ENCODE assay signal across 23 cellular contexts in the genomic region with DNA sequence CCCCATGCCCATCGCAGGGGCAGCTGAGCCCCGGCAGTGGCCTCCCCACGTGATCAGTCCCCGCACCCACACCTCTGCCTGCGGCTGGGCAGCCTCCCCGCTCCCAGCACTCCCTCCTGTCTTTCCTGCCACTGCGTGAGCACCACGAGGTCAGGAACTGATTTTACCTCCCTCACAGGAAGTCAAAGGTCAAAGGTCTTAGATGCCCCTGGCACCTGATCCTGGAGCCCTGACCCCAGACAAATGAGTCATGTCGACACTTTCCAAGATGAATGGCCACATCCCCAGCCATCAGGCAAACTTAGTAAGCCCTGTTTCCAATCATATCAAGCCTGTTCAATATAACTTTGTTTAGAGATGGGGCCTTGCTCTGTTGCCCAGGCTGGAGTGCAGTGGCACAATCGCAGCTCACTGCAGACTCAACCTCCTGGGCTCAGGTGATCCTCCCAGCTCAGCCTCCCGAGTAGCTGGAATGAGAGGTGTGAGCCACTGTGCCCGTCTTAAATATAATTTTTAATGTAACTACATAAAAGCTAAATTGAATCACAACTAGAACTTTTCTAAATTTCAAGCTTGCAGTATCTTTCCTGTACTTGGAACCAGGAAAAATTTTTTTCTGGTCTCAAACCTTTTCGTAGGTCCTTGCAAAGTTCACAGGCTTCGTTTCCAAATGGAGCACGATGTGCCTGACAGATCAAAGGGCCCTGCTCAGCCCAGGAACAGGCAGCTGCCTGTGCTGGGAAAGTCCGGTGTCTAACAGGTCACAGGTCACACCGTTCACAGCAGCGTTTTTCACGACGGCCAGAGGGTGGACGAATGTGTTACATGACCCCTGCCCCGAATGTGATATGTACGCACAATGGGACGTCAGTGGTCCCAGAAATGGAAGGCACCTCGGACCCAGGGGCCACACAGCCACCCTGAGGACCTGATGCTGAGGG. TPM values are rescaled to one million over a fixed set of nuclear protein-coding genes. Genes with fewer than 3 reads are reported as not detected.
DNase-seq lines count a peak whose midpoint lies in the region; ATAC-seq, FAIRE-seq and TF ChIP-seq lines count a peak whose summit lies in the region.
"Had no signal": no experiment of that assay in that cellular context is flagged by ENCODE, and none has a peak within 500 bp of the region (broad histone marks: within the 10 kb centered on the region; RNA-seq: fewer than 3 reads in every experiment).

No MANE protein-coding gene starts in this region.

- H3K14ac ChIP-seq in neuronal stem cell (ENCODE audit: low read length) = peak overlapping the region; percentile 47

- no peak for TF ChIP-seq EP300 in GM12878 (IDR thresholded peaks at IDR 0.05; ENCODE audit: borderline replicate concordance in 1 of 2, control insufficient read depth in 1 of 2, low read depth in 2 of 2, low read length in 2 of 2)

- H3K27me3 ChIP-seq in GM12878 (replicated peaks in 1 of 2; ENCODE audit: control insufficient read depth in 2 of 2, insufficient read depth in 2 of 2, low read length in 1 of 2) (peaks cover 0 to 4% of the 10 kb centered on the region in 2 experiments; a peak in 2 of 4 replicates), neuronal stem cell (ENCODE audit: control insufficient read depth in 3 of 3, insufficient read depth in 3 of 3, low read depth in 1 of 3, low read length in 3 of 3) (peaks cover 3 to 48% (median 25%) of the 10 kb centered on the region in 3 experiments)
- H3K27me3 ChIP-seq: ovary had no signal

- H4K91ac ChIP-seq in neuronal stem cell (ENCODE audit: low read depth, low read length, poor library complexity) = no peak overlapping the region

- no peak for TF ChIP-seq POLR2A in GM12878 (IDR thresholded peaks at IDR 0.05; ENCODE audit: low read depth, low read length)

- H3K36me3 ChIP-seq in HEK293 (ENCODE audit: control insufficient read depth in 2 of 2, insufficient read depth in 1 of 2, low read length in 2 of 2) (no peaks in the 10 kb centered on the region), GM12878 (ENCODE audit: control insufficient read depth in 2 of 2, insufficient read depth in 2 of 2, low read length in 1 of 2) (no peaks in the 10 kb centered on the region), neuronal stem cell (replicated peaks in 1 of 2; ENCODE audit: control insufficient read depth in 2 of 2, insufficient read depth in 2 of 2, low read length in 2 of 2) (no peaks in the 10 kb centered on the region)
- H3K36me3 ChIP-seq: adrenal gland, ovary, thoracic aorta had no signal

- TF ChIP-seq RAD21 in GM12878 (IDR thresholded peaks at IDR 0.05; ENCODE audit: insufficient read depth, low read depth, low read length) = no peak

- H2AFZ ChIP-seq in GM12878 (ENCODE audit: control insufficient read depth, low read depth, low read length) (no peak overlapping the region), neuronal stem cell (ENCODE audit: low read length) (no peak overlapping the region)

- WGBS in GM12878 (ENCODE audit: insufficient coverage, insufficient replicate concordance, low lambda C conversion rate, missing lambda C conversion rate) = 35% methylated on average over 25 of the region's 25 CpGs
- no CpG with 5 or more reads among the region's 25 CpGs for WGBS in neuronal stem cell (ENCODE audit: extremely low coverage in 2 of 2, insufficient read length in 2 of 2, insufficient replicate concordance in 1 of 2), 2 donors

- H3K79me1 ChIP-seq in neuronal stem cell (ENCODE audit: low read depth, low read length) = no peaks in the 10 kb centered on the region

- BruUV-seq in GM12878 (replicated peaks; lab: Mats Ljungman, UMichigan) = no TSS peak

- H3K4me1 ChIP-seq in HEK293 (ENCODE audit: control insufficient read depth, insufficient read depth, low read length) (no peaks in the 10 kb centered on the region), GM12878 (ENCODE audit: control insufficient read depth, insufficient read depth, low read length) (no peaks in the 10 kb centered on the region), neuronal stem cell (ENCODE audit: control insufficient read depth in 2 of 2, insufficient read depth in 1 of 2, low read depth in 1 of 2, low read length in 2 of 2) (peaks cover 9 to 25% of the 10 kb centered on the region in 2 donors)
- H3K4me1 ChIP-seq: adrenal gland had no signal

- no peak for FAIRE-seq in GM12878 (lab: Jason Lieb, UNC)
- FAIRE-seq: colon, GM19239, keratinocyte had no signal

- POLR2A ChIA-PET in HEK293 (lab: Yijun Ruan, JAX) (interaction anchor here (0.8 kb wide), 1 partner anchor 11 kb away, joined by 5 read pairs; no protein-coding TSS in a partner anchor), GM12878 (lab: Charles Lee) (no interaction called here)

- intact Hi-C loops in GM12878 (cut with micrococcal nuclease; ENCODE audit: unreplicated experiment) = no loop called here

- no peak overlapping the region for H3K9ac ChIP-seq in GM12878 (ENCODE audit: control insufficient read depth, insufficient read depth, low read length)
- H3K9ac ChIP-seq in neuronal stem cell (ENCODE audit: low read depth, low read length, poor library complexity) = no peak overlapping the region

- H2BK5ac ChIP-seq in neuronal stem cell (ENCODE audit: low read length) = no peak overlapping the region

- RAD21 ChIA-PET in GM12878 (lab: Charles Lee; ENCODE audit: unreplicated experiment) = interaction anchor here (0.8 kb wide), 1 partner anchor 193 kb away, joined by 3 read pairs; no protein-coding TSS in a partner anchor

- H3K4me3 ChIP-seq in HEK293 (ENCODE audit: low read depth, low read length) = no peak overlapping the region
- no peak overlapping the region for H3K4me3 ChIP-seq in GM12878
- no peak overlapping the region for H3K4me3 ChIP-seq in neuronal stem cell (ENCODE audit: low read length in 2 of 2)
- H3K4me3 ChIP-seq: adrenal gland, ovary, thoracic aorta had no signal

- SMC1A ChIA-PET in GM12878 (lab: Charles Lee; ENCODE audit: uncharacterized antibody, unreplicated experiment) = no interaction called here

- ATAC-seq in GM12878 (peak; percentile 64), esophagus mucosa (no peak), GM21619 (IDR thresholded peaks at IDR 0.05; ENCODE audit: unreplicated experiment) (no peak)
- ATAC-seq: right cardiac atrium; stimulated activated naive CD8-positive, alpha-beta T cell treated with anti-CD3 and anti-CD28 coated beads, Interleukin-15, Interleukin-2, amounts not matched to agents 100 U/mL and 50 U/mL, for 24 hours had no signal

- peak overlapping the region; percentile 28 for H2BK120ac ChIP-seq in neuronal stem cell (ENCODE audit: low read depth, low read length)

- DNase-seq in GM12878 (ENCODE audit: low read depth, low spot score) (no peak), kidney tubule cell (ENCODE audit: low spot score) (peak; percentile 44), neuronal stem cell (ENCODE audit: low spot score) (no peak), NCI-H1436 (lab: John Stamatoyannopoulos, UW) (no peak)
- DNase-seq: activated CD4-positive, alpha-beta memory T cell treated with anti-CD3 and anti-CD28 coated beads, Interleukin-2, amount 10 ng/mL, durations not matched to agents 7 days and 5 days; activated effector memory CD4-positive, alpha-beta T cell treated with Interleukin-2 at 50 U/mL for 16 hours; activated T-cell treated with anti-CD3 and anti-CD28 coated beads for 4 hours; adrenal gland; CD4-positive, CD25-positive, alpha-beta regulatory T cell; NCI-H2081; NCI-H345; NCI-H774; ovary; stimulated activated naive CD8-positive, alpha-beta T cell treated with anti-CD3 and anti-CD28 coated beads, Interleukin-15, Interleukin-2, amounts not matched to agents 100 U/mL and 50 U/mL, for 24 hours had no signal

- H2BK15ac ChIP-seq in neuronal stem cell (ENCODE audit: low read length) = no peak overlapping the region

- CTCF ChIA-PET in HEK293 (lab: Yijun Ruan, JAX) (interaction anchor here (1.1 to 2.5 kb wide), 4 partner anchors 9 to 389 kb away, joined by 3 to 11 read pairs (median 6); no protein-coding TSS in a partner anchor), GM12878 (lab: Yijun Ruan, JAX) (interaction anchor here (1.0 kb wide), 1 partner anchor 191 kb away, joined by 3 read pairs; no protein-coding TSS in a partner anchor)

- H4K20me1 ChIP-seq in GM12878 (ENCODE audit: control insufficient read depth, insufficient read depth) = no peaks in the 10 kb centered on the region

- TF ChIP-seq CTCF in HEK293 (tag by site-specific recombination; IDR thresholded peaks at IDR 0.05) (no peak), GM12878 (IDR thresholded peaks at IDR 0.05 in 2 of 3, conservative IDR thresholded peaks at IDR 0.05 in 1 of 3; ENCODE audit: control insufficient read depth in 2 of 3, extremely low read depth in 1 of 3, insufficient read depth in 1 of 3, low read depth in 3 of 3, low read length in 3 of 3) (no peak)

- H2BK12ac ChIP-seq in neuronal stem cell (ENCODE audit: low read length) = no peak overlapping the region

- no peaks in the 10 kb centered on the region for H3K79me2 ChIP-seq in GM12878 (ENCODE audit: control insufficient read depth, insufficient read depth, low read length)

- no peak overlapping the region for H4K8ac ChIP-seq in neuronal stem cell (ENCODE audit: low read depth, low read length)

- peak overlapping the region; percentile 20 for H3K18ac ChIP-seq in neuronal stem cell (ENCODE audit: low read length)

- in situ Hi-C loops in GM12878 (cut with MboI) = no loop called here

- no peak overlapping the region for H3K23ac ChIP-seq in neuronal stem cell (ENCODE audit: low read depth, low read length, poor library complexity)

- no peaks in the 10 kb centered on the region for H3K9me3 ChIP-seq in HEK293 (ENCODE audit: control insufficient read depth, insufficient read depth, low read depth, low read length)
- peaks cover 2% of the 10 kb centered on the region; the same call in 1 of the 3 replicates for H3K9me3 ChIP-seq in GM12878 (replicated peaks; ENCODE audit: control insufficient read depth, insufficient read depth, low read length)
- H3K9me3 ChIP-seq in neuronal stem cell (replicated peaks in 1 of 2; ENCODE audit: control insufficient read depth in 2 of 2, insufficient read depth in 1 of 2, low read depth in 1 of 2, low read length in 2 of 2) = peaks cover 3 to 12% of the 10 kb centered on the region in 2 donors
- H3K9me3 ChIP-seq: adrenal gland, ovary, thoracic aorta had no signal

- H3K4ac ChIP-seq in neuronal stem cell (ENCODE audit: low read length) = no peak overlapping the region

- no peak overlapping the region for H3K27ac ChIP-seq in HEK293 (ENCODE audit: extremely low read depth, low read depth, low read length)
- no peak overlapping the region for H3K27ac ChIP-seq in GM12878 (ENCODE audit: control insufficient read depth, insufficient read depth)
- H3K27ac ChIP-seq in neuronal stem cell (replicated peaks; ENCODE audit: low read length) = peak overlapping the region; percentile 6
- H3K27ac ChIP-seq: adrenal gland, ovary, thoracic aorta had no signal

- H3K4me2 ChIP-seq in GM12878 (ENCODE audit: control insufficient read depth, insufficient read depth) (no peak overlapping the region), neuronal stem cell (ENCODE audit: insufficient read depth, low read length, poor library complexity, severe bottlenecking) (no peak overlapping the region)

- peak overlapping the region; percentile 96 for H2AK5ac ChIP-seq in neuronal stem cell (ENCODE audit: low read depth, low read length)

RNA-seq across cellular contexts. Expression of gene LRCOL1, which starts 1.9 kb away (rescaled TPM):
- total RNA-seq in GM12878 (2013; cell fraction: nucleolus; rRNA removed) = not detected in 2 replicates
- total RNA-seq in GM12878 (2014; rRNA removed) (not detected in 2 replicates), GM12878 (2014; rRNA removed; fragmentation: Illumina TruSeq; extraction: Trizol) (not detected in 2 replicates), GM12878 (2021) (not detected in 2 replicates), esophagus mucosa (0.32 TPM)
- polyA plus RNA-seq in GM12878 (2011; ENCODE audit: low read depth) = not detected
- polyA plus RNA-seq in GM12878 (2011; rRNA removed) (not detected in 2 replicates), GM12878 (2014; fragmentation: Illumina TruSeq; extraction: Trizol) (not detected in 2 replicates), GM12878 (2014; fragmentation: Nextera tagmentation; extraction: Ambion mirVana) (not detected), GM12878 (2014; rRNA removed) (not detected in 2 replicates), GM12878 (2016; fragmentation: Nextera tagmentation; extraction: Ambion mirVana) (not detected)
- not detected in 2 replicates for polyA plus RNA-seq in GM12878 (2011; cell fraction: cytosol; rRNA removed)
- 0.27 TPM in 1 of 2 replicates, not detected in the other for polyA plus RNA-seq in GM12878 (2011; cell fraction: nucleus; rRNA removed)
- polyA plus RNA-seq in GM12878 (2012) = not detected in 2 replicates
- polyA minus RNA-seq in GM12878 (2011; rRNA and poly(A)+ RNA removed) = not detected in 2 replicates
- not detected in 2 replicates for polyA minus RNA-seq in GM12878 (2011; cell fraction: cytosol; rRNA and poly(A)+ RNA removed)
- polyA minus RNA-seq in GM12878 (2011; cell fraction: nucleus; rRNA and poly(A)+ RNA removed) = not detected in 2 replicates
- 0.46 TPM for polyA plus RNA-seq in neuronal stem cell (2013, experiment 1 of 2)
- polyA plus RNA-seq in neuronal stem cell (2013, experiment 2 of 2) = 0.55 TPM
- total RNA-seq: activated CD4-positive, alpha-beta memory T cell treated with anti-CD3 and anti-CD28 coated beads, Interleukin-2, amount 10 ng/mL, durations not matched to agents 7 days and 5 days; CD4-positive, CD25-positive, alpha-beta regulatory T cell; right cardiac atrium; thoracic aorta had no signal
- polyA plus RNA-seq: CD4-positive, CD25-positive, alpha-beta regulatory T cell; IgD-negative memory B cell; keratinocyte; right cardiac atrium had no signal

RNA-seq across cellular contexts. Expression of gene P2RX2, which starts 10.1 kb away (rescaled TPM):
- not detected in 2 replicates for total RNA-seq in GM12878 (2013; cell fraction: nucleolus; rRNA removed)
- total RNA-seq in GM12878 (2014; rRNA removed) (not detected in 2 replicates), GM12878 (2014; rRNA removed; fragmentation: Illumina TruSeq; extraction: Trizol) (not detected in 2 replicates), GM12878 (2021) (not detected in 2 replicates), esophagus mucosa (not detected)
- not detected for polyA plus RNA-seq in GM12878 (2011; ENCODE audit: low read depth)
- polyA plus RNA-seq in GM12878 (2011; rRNA removed) (not detected in 2 replicates), GM12878 (2014; fragmentation: Illumina TruSeq; extraction: Trizol) (not detected in 2 replicates), GM12878 (2014; fragmentation: Nextera tagmentation; extraction: Ambion mirVana) (not detected), GM12878 (2014; rRNA removed) (not detected in 2 replicates), GM12878 (2016; fragmentation: Nextera tagmentation; extraction: Ambion mirVana) (not detected)
- not detected in 2 replicates for polyA plus RNA-seq in GM12878 (2011; cell fraction: cytosol; rRNA removed)
- not detected in 2 replicates for polyA plus RNA-seq in GM12878 (2011; cell fraction: nucleus; rRNA removed)
- polyA plus RNA-seq in GM12878 (2012) = not detected in 2 replicates
- not detected in 2 replicates for polyA minus RNA-seq in GM12878 (2011; rRNA and poly(A)+ RNA removed)
- polyA minus RNA-seq in GM12878 (2011; cell fraction: cytosol; rRNA and poly(A)+ RNA removed) = not detected in 2 replicates
- polyA minus RNA-seq in GM12878 (2011; cell fraction: nucleus; rRNA and poly(A)+ RNA removed) = not detected in 2 replicates
- polyA plus RNA-seq in neuronal stem cell (2013, experiment 1 of 2) = 0.14 TPM
- 0.11 TPM for polyA plus RNA-seq in neuronal stem cell (2013, experiment 2 of 2)
- total RNA-seq: activated CD4-positive, alpha-beta memory T cell treated with anti-CD3 and anti-CD28 coated beads, Interleukin-2, amount 10 ng/mL, durations not matched to agents 7 days and 5 days; CD4-positive, CD25-positive, alpha-beta regulatory T cell; right cardiac atrium; thoracic aorta had no signal
- polyA plus RNA-seq: CD4-positive, CD25-positive, alpha-beta regulatory T cell; IgD-negative memory B cell; keratinocyte; right cardiac atrium had no signal
